Comparison of ENCODE assay signal across 31 cellular contexts in the genomic region with DNA sequence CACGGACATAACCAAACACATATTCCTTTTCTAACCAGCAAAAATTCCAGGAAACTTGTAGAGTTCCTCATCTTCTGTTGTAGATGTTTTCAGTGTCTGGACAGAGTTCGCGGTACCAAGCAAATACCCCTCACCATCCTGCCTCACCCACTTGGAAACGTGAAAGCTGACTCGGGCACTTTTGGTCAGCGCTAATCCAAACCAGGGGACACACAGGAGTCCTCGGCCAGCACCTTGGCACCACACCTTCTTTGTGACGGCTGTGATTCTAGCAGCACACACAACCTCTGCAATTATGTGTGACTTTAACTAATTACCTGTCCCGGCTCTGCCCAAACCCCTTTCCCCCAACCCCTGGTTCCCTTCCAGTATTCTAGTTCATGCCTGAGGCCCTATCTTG.
"Had no signal": no experiment of that assay in that cellular context is flagged by ENCODE, and none has a peak within 500 bp of the region (broad histone marks: within the 10 kb centered on the region; RNA-seq: fewer than 3 reads in every experiment).

No MANE protein-coding gene starts in this region.

- DNase-seq: activated CD4-positive, alpha-beta T cell treated with anti-CD3 and anti-CD28 coated beads, Interleukin-2, amount 10 ng/mL, durations not matched to agents 24 days and 14 days; activated CD4-positive, alpha-beta T cell treated with anti-CD3 and anti-CD28 coated beads, Interleukin-2, amount 50 U/mL, for 4 hours; activated CD8-positive, alpha-beta memory T cell treated with anti-CD3 and anti-CD28 coated beads, Interleukin-2, amount 50 U/mL, for 4 hours; activated gamma-delta T cell treated with Interleukin-2 at 50 U/mL for 16 hours; activated naive CD4-positive, alpha-beta T cell treated with anti-CD3 and anti-CD28 coated beads for 36 hours; activated T-cell treated with anti-CD3 and anti-CD28 coated beads for 4 hours; activated T-cell treated with anti-CD3 and anti-CD28 coated beads, Interleukin-2, amount 50 U/mL, for 4 hours; adrenal gland; body of pancreas; Karpas-422; KBM-7; NCI-H1105; NCI-H1417 treated with DMSO at 0.1 percent for 48 hours; NCI-H1930; NCI-H510A; NCI-H526; NCI-H748 treated with DMSO at 0.1 percent for 48 hours; NK-92 treated with Interleukin-12 subunit alpha and Interleukin-12 subunit beta, amount 100 ng/mL, for 24 hours; PC-3; Peyer's patch; RPMI8226; SHP77 treated with DMSO at 0.1 percent for 48 hours; SK-N-SH had no signal

- H3K36me3 Mint-ChIP-seq: IgD-negative memory B cell had no signal

- H3K9me3 Mint-ChIP-seq: activated CD4-positive, alpha-beta T cell treated with anti-CD3 and anti-CD28 coated beads, Interleukin-2, amount 10 ng/mL, durations not matched to agents 24 days and 14 days; activated T-cell treated with anti-CD3 and anti-CD28 coated beads, Interleukin-2, amount 50 U/mL, for 4 hours; activated T-helper 1 cell treated with anti-CD3 and anti-CD28 coated beads, Interleukin-12 subunit alpha, Interleukin-12 subunit beta, Interleukin-2, Interleukin-4 antibody, amounts not matched to agents 30 ng/mL and 10 ng/mL and 1 ng/mL, durations not matched to agents 14 hours and 24 hours and 36 hours; IgD-negative memory B cell; T-helper 1 cell treated with Interleukin-12 subunit alpha and Interleukin-12 subunit beta and Interleukin-4 antibody, amounts not matched to agents 30 μg/mL and 1 μg/mL, for 36 hours; T-helper 2 cell treated with Interferon-gamma antibody and Interleukin-4, amounts not matched to agents 5 μg/mL and 100 μg/mL, for 36 hours had no signal

- H3K9me3 ChIP-seq: adrenal gland, breast epithelium, Peyer's patch, SJSA1, SK-N-SH had no signal

- ATAC-seq: activated naive CD4-positive, alpha-beta T cell treated with anti-CD3 and anti-CD28 coated beads, Interleukin-2, amount 50 U/mL, for 72 hours; activated T-cell treated with anti-CD3 and anti-CD28 coated beads, Interleukin-2, amount 50 U/mL, for 4 hours; body of pancreas; PC-3 had no signal

- H3K4me1 Mint-ChIP-seq: activated CD4-positive, alpha-beta T cell treated with anti-CD3 and anti-CD28 coated beads, Interleukin-2, amount 10 ng/mL, durations not matched to agents 24 days and 14 days; IgD-negative memory B cell had no signal

- H3K4me3 Mint-ChIP-seq: activated CD4-positive, alpha-beta T cell treated with anti-CD3 and anti-CD28 coated beads, Interleukin-2, amount 10 ng/mL, durations not matched to agents 24 days and 14 days; activated naive CD4-positive, alpha-beta T cell treated with anti-CD3 and anti-CD28 coated beads for 36 hours; activated T-cell treated with anti-CD3 and anti-CD28 coated beads, Interleukin-2, amount 50 U/mL, for 4 hours; activated T-helper 1 cell treated with anti-CD3 and anti-CD28 coated beads, Interleukin-12 subunit alpha, Interleukin-12 subunit beta, Interleukin-2, Interleukin-4 antibody, amounts not matched to agents 30 ng/mL and 10 ng/mL and 1 ng/mL, durations not matched to agents 14 hours and 24 hours and 36 hours; IgD-negative memory B cell; T-helper 1 cell treated with Interleukin-12 subunit alpha and Interleukin-12 subunit beta and Interleukin-4 antibody, amounts not matched to agents 30 μg/mL and 1 μg/mL, for 36 hours; T-helper 2 cell treated with Interferon-gamma antibody and Interleukin-4, amounts not matched to agents 5 μg/mL and 100 μg/mL, for 36 hours had no signal

- H3K27ac Mint-ChIP-seq: activated CD4-positive, alpha-beta T cell treated with anti-CD3 and anti-CD28 coated beads, Interleukin-2, amount 10 ng/mL, durations not matched to agents 24 days and 14 days; activated naive CD4-positive, alpha-beta T cell treated with anti-CD3 and anti-CD28 coated beads for 36 hours; activated naive CD4-positive, alpha-beta T cell treated with anti-CD3 and anti-CD28 coated beads, Interleukin-2, amount 50 U/mL, for 72 hours; activated T-helper 1 cell treated with anti-CD3 and anti-CD28 coated beads, Interleukin-12 subunit alpha, Interleukin-12 subunit beta, Interleukin-2, Interleukin-4 antibody, amounts not matched to agents 30 ng/mL and 10 ng/mL and 1 ng/mL, durations not matched to agents 14 hours and 24 hours and 36 hours; IgD-negative memory B cell; T-helper 1 cell treated with Interleukin-12 subunit alpha and Interleukin-12 subunit beta and Interleukin-4 antibody, amounts not matched to agents 30 μg/mL and 1 μg/mL, for 36 hours; T-helper 2 cell treated with Interferon-gamma antibody and Interleukin-4, amounts not matched to agents 5 μg/mL and 100 μg/mL, for 36 hours had no signal

- H3K4me3 ChIP-seq: adrenal gland, body of pancreas, breast epithelium, Peyer's patch, SJSA1 had no signal

- H3K27me3 ChIP-seq: adrenal gland, body of pancreas, breast epithelium, Peyer's patch, SJSA1 had no signal

- H3K4me1 ChIP-seq: adrenal gland, body of pancreas, breast epithelium had no signal

- H3K27me3 Mint-ChIP-seq: activated CD4-positive, alpha-beta T cell treated with anti-CD3 and anti-CD28 coated beads, Interleukin-2, amount 10 ng/mL, durations not matched to agents 24 days and 14 days; IgD-negative memory B cell had no signal

- H3K36me3 ChIP-seq: breast epithelium, Peyer's patch, SJSA1 had no signal

- H3K27ac ChIP-seq: adrenal gland, body of pancreas, breast epithelium, Peyer's patch, SJSA1, VCaP had no signal
